Comparison of ENCODE assay signal across 8 cellular contexts in the genomic region with DNA sequence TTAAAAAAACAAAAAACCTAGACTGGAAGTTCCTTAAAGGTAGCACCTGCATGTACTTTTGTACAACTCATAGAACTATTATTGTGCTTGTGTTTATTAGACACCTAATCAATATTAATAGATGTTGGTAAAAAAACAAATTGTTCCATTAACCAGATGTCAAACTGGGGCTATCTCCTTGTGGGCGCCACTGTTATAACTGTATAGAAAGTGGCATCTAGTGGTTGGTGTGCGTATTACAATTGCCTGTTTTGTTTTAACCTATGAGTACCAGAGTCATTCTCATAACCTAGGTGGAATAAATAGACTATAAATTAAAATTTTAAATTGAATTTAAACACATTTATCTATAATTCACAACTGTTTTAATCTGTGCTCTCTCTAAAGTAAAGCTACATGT.
DNase-seq lines count a peak whose midpoint lies in the region; ATAC-seq and TF ChIP-seq lines count a peak whose summit lies in the region.

No MANE protein-coding gene starts in this region.

- H3K27ac ChIP-seq in SJCRH30, result no peak overlapping the region
- H3K27ac ChIP-seq in gastroesophageal sphincter, result peak overlapping the region in 1 of 4 donors; percentile 27

- DNase-seq in NOMO-1 treated with DMSO at 0.1 percent for 48 hours (lab: John Stamatoyannopoulos, UW; ENCODE audit: unreplicated experiment) (peak; percentile 3), NOMO-1 treated with dmso at 0.1 percent for 144 hours (lab: John Stamatoyannopoulos, UW; ENCODE audit: unreplicated experiment) (no peak), KG1 (lab: John Stamatoyannopoulos, UW) (peak; percentile 0), SJCRH30 (peak; percentile 7 to 51), superior temporal gyrus (ENCODE audit: extremely low spot score) (peak; percentile 52)
- DNase-seq in activated T-cell treated with anti-CD3 and anti-CD28 coated beads, Interleukin-2, amount 50 U/mL, for 48 hours, result no peak

- no peak for TF ChIP-seq EP300 in gastroesophageal sphincter (IDR thresholded peaks at IDR 0.05)

- no peaks in the 10 kb centered on the region for H3K4me1 ChIP-seq in SJCRH30
- H3K4me1 ChIP-seq in gastroesophageal sphincter, result peaks cover 0 to 15% (median 0%) of the 10 kb centered on the region in 3 donors

- H3K4me3 ChIP-seq in SJCRH30, result no peak overlapping the region
- no peak overlapping the region for H3K4me3 ChIP-seq in gastroesophageal sphincter

- H3K36me3 ChIP-seq in SJCRH30 (no peaks in the 10 kb centered on the region), gastroesophageal sphincter (peaks cover 0 to 7% of the 10 kb centered on the region in 2 donors)

- H3K9me3 ChIP-seq in SJCRH30 (replicated peaks), result no peaks in the 10 kb centered on the region
- no peaks in the 10 kb centered on the region for H3K9me3 ChIP-seq in gastroesophageal sphincter

- peak; percentile 80 for ATAC-seq in GM21825 (IDR thresholded peaks at IDR 0.05; ENCODE audit: unreplicated experiment)
- no peak for ATAC-seq in gastroesophageal sphincter

- WGBS in gastroesophageal sphincter (ENCODE audit: low coverage in 1 of 2), 2 donors, result 9 to 56% methylated on average over 2 of the region's 2 CpGs

- TF ChIP-seq CTCF in gastroesophageal sphincter (IDR thresholded peaks at IDR 0.05), result peak; percentile 36 to 77 (median 66)

- no peak for TF ChIP-seq POLR2A in gastroesophageal sphincter (IDR thresholded peaks at IDR 0.05)

- H3K27me3 ChIP-seq in SJCRH30 (no peaks in the 10 kb centered on the region), gastroesophageal sphincter (no peaks in the 10 kb centered on the region)

Comparison
In these comparisons a context has a peak if more than half of its experiments do, and no peak if none do; other contexts are left out.
1. DNase-seq: peak in NOMO-1 treated with DMSO at 0.1 percent for 48 hours (single experiment), KG1 (single experiment), SJCRH30 (2 of 2) and superior temporal gyrus (single experiment); none in NOMO-1 treated with dmso at 0.1 percent for 144 hours (single experiment) and activated T-cell treated with anti-CD3 and anti-CD28 coated beads, Interleukin-2, amount 50 U/mL, for 48 hours (0 of 2).